Comparison of ENCODE assay signal across 23 cellular contexts in the genomic region with DNA sequence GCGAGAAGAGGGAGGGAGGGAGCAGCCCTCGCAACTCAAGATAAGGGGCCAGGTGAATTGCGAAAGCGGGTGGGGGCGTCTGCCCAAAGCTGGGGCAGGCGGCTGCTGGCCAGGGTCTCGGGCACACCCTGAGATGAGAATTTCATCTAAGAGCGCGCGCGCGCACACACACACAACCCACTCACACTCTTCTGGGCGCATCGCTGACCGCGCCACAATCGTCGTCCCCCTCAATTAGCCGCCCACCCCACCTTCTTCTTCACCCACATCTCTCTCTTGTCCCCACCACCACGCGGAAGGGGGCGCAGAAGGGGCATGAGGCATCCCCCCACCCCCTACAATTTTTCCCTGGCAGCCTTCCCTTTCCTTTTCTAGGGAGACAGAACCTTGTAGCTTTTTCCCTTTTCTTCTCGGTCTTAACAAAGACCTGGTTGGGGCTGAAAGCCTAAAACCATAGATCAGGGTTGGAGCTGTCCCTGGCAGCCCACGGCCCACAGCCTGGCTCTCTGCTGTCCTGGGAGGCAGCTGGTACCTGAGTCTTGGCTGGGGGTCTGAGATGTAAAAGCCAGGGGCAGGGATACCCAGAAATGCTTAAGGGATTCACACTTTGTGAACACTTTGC. TPM values are rescaled to one million over a fixed set of nuclear protein-coding genes. Genes with fewer than 3 reads are reported as not detected.
DNase-seq lines count a peak whose midpoint lies in the region; ATAC-seq and TF ChIP-seq lines count a peak whose summit lies in the region.
"Had no signal": no experiment of that assay in that cellular context is flagged by ENCODE, and none has a peak within 500 bp of the region (broad histone marks: within the 10 kb centered on the region; RNA-seq: fewer than 3 reads in every experiment).

No MANE protein-coding gene starts in this region.

- H3K79me1 ChIP-seq in H9 (ENCODE audit: insufficient read depth, low read depth, low read length, poor library complexity, severe bottlenecking) (no peaks in the 10 kb centered on the region), trophoblast cell (ENCODE audit: low read length) (no peaks in the 10 kb centered on the region)

- no peaks in the 10 kb centered on the region; a peak in 1 of 5 replicates for H3K9me3 Mint-ChIP-seq in H9

- TF ChIP-seq CTCF in H9 (conservative IDR thresholded peaks at IDR 0.05) (no peak), parathyroid adenoma (IDR thresholded peaks at IDR 0.05) (no peak), PC-3 (conservative IDR thresholded peaks at IDR 0.05; ENCODE audit: low read depth, low read length) (no peak)

- H2AK5ac ChIP-seq in H9 (ENCODE audit: insufficient read length, low read length) (no peak overlapping the region), trophoblast cell (ENCODE audit: low read length) (no peak overlapping the region)

- H2BK120ac ChIP-seq in H9 (ENCODE audit: low read depth, low read length, poor library complexity, severe bottlenecking) (no peak overlapping the region), trophoblast cell (ENCODE audit: insufficient read depth, low read length, poor library complexity) (no peak overlapping the region)

- no peak overlapping the region for H3T11ph ChIP-seq in H9 (ENCODE audit: low read length)

- H4K8ac ChIP-seq in H9 (replicated peaks; ENCODE audit: insufficient read length, low read depth, low read length) (no peak overlapping the region), trophoblast cell (ENCODE audit: low read depth, low read length) (no peak overlapping the region)

- H3K9me2 ChIP-seq in PC-3 (replicated peaks; ENCODE audit: low read length) = no peaks in the 10 kb centered on the region

- no TSS peak for BruUV-seq in PC-3 (replicated peaks; lab: Mats Ljungman, UMichigan)

- H3K79me2 ChIP-seq in H9 (ENCODE audit: insufficient read depth, low read length) = no peaks in the 10 kb centered on the region
- H3K79me2 ChIP-seq in parathyroid adenoma = peaks cover 10% of the 10 kb centered on the region
- H3K79me2 ChIP-seq in trophoblast cell (ENCODE audit: control insufficient read depth, insufficient read depth, low read length, poor library complexity) = no peaks in the 10 kb centered on the region
- no peaks in the 10 kb centered on the region for H3K79me2 ChIP-seq in PC-3 (ENCODE audit: low read length)

- no peak overlapping the region for H3K27ac ChIP-seq in H9 (ENCODE audit: insufficient read length, low read depth, low read length)
- H3K27ac ChIP-seq in iPS DF 6.9 (ENCODE audit: low read length) = no peak overlapping the region
- no peak overlapping the region for H3K27ac ChIP-seq in parathyroid adenoma
- H3K27ac ChIP-seq in trophoblast cell (ENCODE audit: low read depth, low read length) = no peak overlapping the region
- H3K27ac ChIP-seq in PC-3 (ENCODE audit: low read length) = no peak overlapping the region
- H3K27ac ChIP-seq: esophagus muscularis mucosa, PC-9, vagina had no signal

- no peak overlapping the region for H2BK5ac ChIP-seq in H9 (ENCODE audit: insufficient read length, low read length)
- H2BK5ac ChIP-seq in trophoblast cell (ENCODE audit: low read depth, low read length, poor library complexity) = no peak overlapping the region

- H3K4me1 Mint-ChIP-seq in H9 = peaks cover 12 to 24% of the 10 kb centered on the region in 2 experiments

- H4K12ac ChIP-seq in trophoblast cell (ENCODE audit: low read depth, low read length) = no peak overlapping the region

- peaks cover 19% of the 10 kb centered on the region for H3K23me2 ChIP-seq in H9 (ENCODE audit: insufficient read length, low read depth, low read length, poor library complexity, severe bottlenecking)

- H3K27me3 Mint-ChIP-seq in H9 (ENCODE audit: low read depth) = peaks cover 91% of the 10 kb centered on the region

- H3K4me3 ChIP-seq in NT2/D1 (ENCODE audit: insufficient read length, low read depth) = peak overlapping the region; percentile 41
- H3K4me3 ChIP-seq in iPS DF 6.9 (ENCODE audit: low read length) = peak overlapping the region; percentile 64; the same call in 1 of the 2 replicates
- no peak overlapping the region for H3K4me3 ChIP-seq in parathyroid adenoma (ENCODE audit: low read depth, low read length)
- no peak overlapping the region for H3K4me3 ChIP-seq in trophoblast cell (ENCODE audit: low read depth, low read length)
- H3K4me3 ChIP-seq in PC-3 (ENCODE audit: low read length) = no peak overlapping the region
- H3K4me3 ChIP-seq: esophagus muscularis mucosa, PC-9, vagina had no signal

- H2BK12ac ChIP-seq in H9 (ENCODE audit: insufficient read length, low read depth, low read length) (no peak overlapping the region), trophoblast cell (ENCODE audit: low read length) (no peak overlapping the region)

- peak; percentile 36 for DNase-seq in H9
- DNase-seq in NT2/D1 (ENCODE audit: low read depth, low spot score) = no peak
- DNase-seq in iPS DF 6.9 (ENCODE audit: low read depth, low spot score) = no peak
- DNase-seq in trophoblast cell = no peak
- no peak for DNase-seq in PC-3
- no peak for DNase-seq in glomerular visceral epithelial cell (ENCODE audit: extremely low spot score)
- DNase-seq: activated CD4-positive, alpha-beta T cell treated with anti-CD3 and anti-CD28 coated beads for 36 hours; activated naive CD4-positive, alpha-beta T cell treated with anti-CD3 and anti-CD28 coated beads, Interleukin-2, amount 50 U/mL, for 16 hours; cerebellar nuclear complex; DMS153; effector CD8-positive, alpha-beta T cell; GDM1; HCEC 1CT; mesenchymal stem cell; naive B cell; NCI-H1694 treated with DMSO at 0.1 percent for 48 hours; PC-9; substantia nigra; T-helper 1 cell had no signal

- no peak overlapping the region for H3K4ac ChIP-seq in H9 (ENCODE audit: low read depth, low read length)
- H3K4ac ChIP-seq in trophoblast cell (ENCODE audit: low read depth, low read length) = no peak overlapping the region

- peaks cover 27% of the 10 kb centered on the region for H3K27me3 ChIP-seq in H9 (ENCODE audit: insufficient read depth, low read length)
- peaks cover 52% of the 10 kb centered on the region for H3K27me3 ChIP-seq in NT2/D1 (ENCODE audit: insufficient read depth, insufficient read length)
- peaks cover 26% of the 10 kb centered on the region for H3K27me3 ChIP-seq in iPS DF 6.9 (ENCODE audit: control insufficient read depth, insufficient read depth, low read length)
- H3K27me3 ChIP-seq in parathyroid adenoma (ENCODE audit: control insufficient read depth, insufficient read depth, low read length) = no peaks in the 10 kb centered on the region
- H3K27me3 ChIP-seq in trophoblast cell (ENCODE audit: insufficient read depth, low read length) = peaks cover 26% of the 10 kb centered on the region
- peaks cover 66% of the 10 kb centered on the region for H3K27me3 ChIP-seq in PC-3 (ENCODE audit: low read length)

- H3K9me3 ChIP-seq in H9 (ENCODE audit: control insufficient read depth, low read depth, low read length) = no peaks in the 10 kb centered on the region
- H3K9me3 ChIP-seq in NT2/D1 (ENCODE audit: insufficient read depth, low read length) = no peaks in the 10 kb centered on the region
- no peaks in the 10 kb centered on the region for H3K9me3 ChIP-seq in iPS DF 6.9 (ENCODE audit: control insufficient read depth, insufficient read depth, low read length)
- no peaks in the 10 kb centered on the region for H3K9me3 ChIP-seq in parathyroid adenoma (ENCODE audit: control insufficient read depth, low read length)
- H3K9me3 ChIP-seq in trophoblast cell (ENCODE audit: insufficient read depth, low read depth, low read length) = no peaks in the 10 kb centered on the region
- H3K9me3 ChIP-seq in PC-3 (ENCODE audit: low read length) = no peaks in the 10 kb centered on the region
- H3K9me3 ChIP-seq: esophagus muscularis mucosa, vagina had no signal

- H3K14ac ChIP-seq in H9 (ENCODE audit: insufficient read depth, low read length) (no peak overlapping the region), trophoblast cell (ENCODE audit: low read length) (no peak overlapping the region)

- H3K36me3 Mint-ChIP-seq in H9 (ENCODE audit: insufficient read depth in 1 of 3, low read depth in 3 of 3) = no peaks in the 10 kb centered on the region; a peak in 1 of 7 replicates

- H4K5ac ChIP-seq in H9 (ENCODE audit: insufficient read length, low read depth, low read length) = no peak overlapping the region

- H3K27ac Mint-ChIP-seq in H9 = no peak overlapping the region
- H3K27ac Mint-ChIP-seq: activated CD4-positive, alpha-beta T cell treated with anti-CD3 and anti-CD28 coated beads for 36 hours; naive B cell had no signal

- H2BK15ac ChIP-seq in H9 (ENCODE audit: low read depth, low read length) = no peak overlapping the region

- H3K9ac ChIP-seq in H9 (ENCODE audit: extremely low read depth, insufficient read length, low read length) = no peak overlapping the region
- peak overlapping the region; percentile 34 for H3K9ac ChIP-seq in NT2/D1 (ENCODE audit: insufficient read length, low read depth)
- H3K9ac ChIP-seq in parathyroid adenoma = no peak overlapping the region
- H3K9ac ChIP-seq in trophoblast cell (ENCODE audit: low read length) = no peak overlapping the region
- no peak overlapping the region for H3K9ac ChIP-seq in PC-3 (ENCODE audit: low read length)

- intact Hi-C loops in PC-3 (cut with micrococcal nuclease) = no loop called here

- POLR2A ChIA-PET in PC-3 (lab: Charles Lee; ENCODE audit: unreplicated experiment) = no interaction called here

- H3K18ac ChIP-seq in H9 (ENCODE audit: insufficient read length, low read depth, low read length) = no peak overlapping the region
- H3K18ac ChIP-seq in trophoblast cell (ENCODE audit: low read length) = no peak overlapping the region

- WGBS in H9 (ENCODE audit: extremely low coverage, insufficient read length, low lambda C conversion rate) = no CpG with 5 or more reads among the region's 24 CpGs
- WGBS in iPS DF 6.9 (ENCODE audit: insufficient coverage, insufficient read length) = no CpG with 5 or more reads among the region's 24 CpGs
- no CpG with 5 or more reads among the region's 24 CpGs for WGBS in trophoblast cell (ENCODE audit: extremely low coverage, insufficient coverage, insufficient read length)

- H3K4me2 ChIP-seq in H9 (ENCODE audit: insufficient read depth, insufficient read length, low read length) = peak overlapping the region; percentile 32
- H3K4me2 ChIP-seq in parathyroid adenoma (ENCODE audit: low read length) = no peak overlapping the region
- no peak overlapping the region for H3K4me2 ChIP-seq in trophoblast cell (ENCODE audit: low read length)
- no peak overlapping the region for H3K4me2 ChIP-seq in PC-3 (ENCODE audit: low read length)
- H3K4me2 ChIP-seq: PC-9 had no signal

- H4K91ac ChIP-seq in H9 (ENCODE audit: insufficient read length, low read depth, low read length) = no peak overlapping the region
- no peak overlapping the region for H4K91ac ChIP-seq in trophoblast cell (ENCODE audit: low read depth, low read length)

- H3K23ac ChIP-seq in H9 (ENCODE audit: insufficient read length, low read depth, low read length) (no peak overlapping the region), trophoblast cell (ENCODE audit: low read length) (no peak overlapping the region)

- H4K20me1 ChIP-seq in H9 (ENCODE audit: control insufficient read depth, insufficient read depth, insufficient read length) = no peaks in the 10 kb centered on the region
- H4K20me1 ChIP-seq in PC-3 (ENCODE audit: low read length) = no peaks in the 10 kb centered on the region

- no peak overlapping the region for H2BK20ac ChIP-seq in H9 (ENCODE audit: low read depth, low read length, poor library complexity, severe bottlenecking)

- H2AFZ ChIP-seq in H9 (ENCODE audit: low read length) (no peak overlapping the region), parathyroid adenoma (peak overlapping the region; percentile 89), trophoblast cell (ENCODE audit: insufficient read depth, low read length, poor library complexity) (no peak overlapping the region), PC-3 (ENCODE audit: low read length) (no peak overlapping the region)
- H2AFZ ChIP-seq: PC-9 had no signal

- no peaks in the 10 kb centered on the region for H3K36me3 ChIP-seq in NT2/D1 (ENCODE audit: insufficient read depth, insufficient read length, low read length)
- no peaks in the 10 kb centered on the region for H3K36me3 ChIP-seq in iPS DF 6.9 (ENCODE audit: control insufficient read depth, insufficient read depth, low read length)
- no peaks in the 10 kb centered on the region for H3K36me3 ChIP-seq in parathyroid adenoma (ENCODE audit: control insufficient read depth, insufficient read depth, low read length)
- no peaks in the 10 kb centered on the region for H3K36me3 ChIP-seq in trophoblast cell (ENCODE audit: control insufficient read depth in 1 of 2, insufficient read depth in 2 of 2, low read length in 2 of 2)
- H3K36me3 ChIP-seq in PC-3 (ENCODE audit: low read depth, low read length) = no peaks in the 10 kb centered on the region
- H3K36me3 ChIP-seq: esophagus muscularis mucosa, vagina had no signal

- ATAC-seq in PC-3 = no peak
- ATAC-seq: activated CD4-positive, alpha-beta T cell treated with anti-CD3 and anti-CD28 coated beads for 36 hours had no signal

- no peaks in the 10 kb centered on the region for H3F3A ChIP-seq in PC-3 (ENCODE audit: low read length, unreplicated experiment)

- no peak overlapping the region for H3K56ac ChIP-seq in H9 (ENCODE audit: insufficient read length, low read depth, low read length)

- H3K4me1 ChIP-seq in H9 (ENCODE audit: insufficient read depth, low read length) (no peaks in the 10 kb centered on the region), NT2/D1 (ENCODE audit: insufficient read depth, insufficient read length) (peaks cover 3% of the 10 kb centered on the region), iPS DF 6.9 (ENCODE audit: control insufficient read depth, insufficient read depth, low read length) (0 out of 2 replicates have a peak, but pooled peaks cover 3% of the 10 kb centered on the region), parathyroid adenoma (peaks cover 5% of the 10 kb centered on the region), trophoblast cell (ENCODE audit: control insufficient read depth in 1 of 2, insufficient read depth in 2 of 2, low read length in 2 of 2) (peaks cover 0 to 2% of the 10 kb centered on the region in 2 experiments), PC-3 (ENCODE audit: insufficient read depth, low read length) (no peaks in the 10 kb centered on the region)

- CTCF ChIA-PET in PC-3 (lab: Charles Lee) = interaction anchor here (0.6 kb wide), 1 partner anchor 254 kb away, joined by 5 read pairs; no protein-coding TSS in a partner anchor

- peak overlapping the region; percentile 70 to 88 for H3K4me3 Mint-ChIP-seq in H9
- H3K4me3 Mint-ChIP-seq: activated CD4-positive, alpha-beta T cell treated with anti-CD3 and anti-CD28 coated beads for 36 hours had no signal

RNA-seq across cellular contexts. Expression of a gene that starts 0.7 kb away (rescaled TPM):
- total RNA-seq in H9 (2021) (0.07 and 0.13 TPM in 2 replicates), PC-3 (2014; rRNA removed) (not detected in 2 replicates)
- 0.01 TPM in 2 replicates for polyA plus RNA-seq in trophoblast cell (2013)
- total RNA-seq: activated CD4-positive, alpha-beta T cell treated with anti-CD3 and anti-CD28 coated beads for 36 hours; M059J; PC-9; vagina had no signal

Comparison
In these comparisons a context has a peak if more than half of its experiments do, and no peak if none do; other contexts are left out.
1. H3K4me3 ChIP-seq: peak in NT2/D1 (single experiment) and iPS DF 6.9 (single experiment); none in parathyroid adenoma (single experiment), trophoblast cell (single experiment) and PC-3 (single experiment).